8 cellular contexts compared by ENCODE assay signal in genomic region chr6:128731249-128732165, GRCh38.
A peak's percentile ranks its signal among the peaks of the same experiment; 100 is the strongest.
DNase-seq lines count a peak whose midpoint lies in the region; ATAC-seq and TF ChIP-seq lines count a peak whose summit lies in the region.

No MANE protein-coding gene starts in this region.

- no peak overlapping the region for H3K4me3 ChIP-seq in retinal pigment epithelial cell (ENCODE audit: low read length)

- ATAC-seq in HG02973 (IDR thresholded peaks at IDR 0.05; ENCODE audit: unreplicated experiment): no peak

- TF ChIP-seq CTCF in retinal pigment epithelial cell (conservative IDR thresholded peaks at IDR 0.05; ENCODE audit: low read depth, low read length): peak; percentile 69

- DNase-seq in NCI-H1092 treated with DMSO at 0.1 percent for 48 hours (lab: John Stamatoyannopoulos, UW): peak; percentile 21
- no peak for DNase-seq in NCI-H1092 (lab: John Stamatoyannopoulos, UW)
- DNase-seq in HPDE6-E6E7 (ENCODE audit: extremely low spot score): peak; percentile 48
- peak; percentile 71 for DNase-seq in RPMI7951 (ENCODE audit: low read depth)
- peak; percentile 59 for DNase-seq in foreskin melanocyte
- DNase-seq in retinal pigment epithelial cell (ENCODE audit: low read depth): peak; percentile 43
- DNase-seq in UCSD-AML1 (lab: John Stamatoyannopoulos, UW; ENCODE audit: unreplicated experiment): no peak

Comparison
In these comparisons a context has a peak if more than half of its experiments do, and no peak if none do; other contexts are left out.
1. DNase-seq: peak in NCI-H1092 treated with DMSO at 0.1 percent for 48 hours (single experiment), HPDE6-E6E7 (single experiment), RPMI7951 (single experiment), foreskin melanocyte (single experiment) and retinal pigment epithelial cell (single experiment); none in NCI-H1092 (single experiment) and UCSD-AML1 (single experiment).